In the genomic region with DNA sequence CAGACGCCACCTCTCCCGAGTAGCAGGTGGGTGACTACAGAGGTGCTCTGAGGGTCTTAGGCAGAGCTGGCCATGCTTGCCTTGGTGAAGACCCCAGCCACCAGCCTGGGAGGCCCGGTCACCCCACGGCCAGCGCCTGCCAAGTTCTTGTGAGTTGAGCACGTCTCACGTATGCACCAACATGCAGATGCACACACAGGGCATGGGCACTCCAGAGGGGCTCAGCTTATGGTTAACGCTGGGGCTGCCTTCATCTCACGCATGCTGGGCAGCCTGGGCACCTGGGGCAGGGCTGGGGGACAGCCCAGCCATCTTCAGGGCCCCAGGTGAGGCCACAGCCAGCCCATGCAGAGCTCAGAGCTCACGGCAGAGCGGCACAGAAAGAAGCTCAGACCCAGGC, we compare ENCODE assay signal across 1 cellular context.
TF ChIP-seq lines count a peak whose summit lies in the region.

No MANE protein-coding gene starts in this region.

TF ChIP-seq in K562, 482 proteins besides CTCF, POLR2A, EP300 and RAD21:
- no peak for TF ChIP-seq POLR2AphosphoS5 (IDR thresholded peaks at IDR 0.05; ENCODE audit: control insufficient read depth, insufficient read depth, low read depth, low read length)
- peak; percentile 27 for TF ChIP-seq HMGN3 (IDR thresholded peaks at IDR 0.05; ENCODE audit: borderline replicate concordance, extremely low read depth, insufficient read length, low read depth, low read length)
TF ChIP-seq in K562: peak in this region for 1.
